ENCODE assay signal across 15 cellular contexts in genomic region chr6:128954308-128955043, GRCh38.
DNase-seq lines count a peak whose midpoint lies in the region; ATAC-seq and TF ChIP-seq lines count a peak whose summit lies in the region.
"Had no signal": no experiment of that assay in that cellular context is flagged by ENCODE, and none has a peak within 500 bp of the region (broad histone marks: within the 10 kb centered on the region; RNA-seq: fewer than 3 reads in every experiment).

No MANE protein-coding gene starts in this region.

- H3K9me3 ChIP-seq in HUES48 (ENCODE audit: control insufficient read depth, insufficient read depth, low read length), result no peaks in the 10 kb centered on the region
- no peaks in the 10 kb centered on the region for H3K9me3 ChIP-seq in SK-N-MC (ENCODE audit: low read depth, low read length)
- H3K9me3 ChIP-seq in iPS-18a (ENCODE audit: control insufficient read depth, low read depth, low read length), result no peaks in the 10 kb centered on the region
- H3K9me3 ChIP-seq in mucosa of descending colon, result no peaks in the 10 kb centered on the region
- H3K9me3 ChIP-seq: BLaER1 treated with 17β-estradiol and CSF1 and Interleukin-3, amounts not matched to agents 10 nM and 100 nM had no signal

- H3K4me1 ChIP-seq in HUES48 (ENCODE audit: control insufficient read depth, insufficient read depth, low read length), result peaks cover 40% of the 10 kb centered on the region
- H3K4me1 ChIP-seq in iPS-18a (ENCODE audit: control insufficient read depth, low read depth, low read length), result peaks cover 18% of the 10 kb centered on the region
- H3K4me1 ChIP-seq in mucosa of descending colon (ENCODE audit: low read depth), result no peaks in the 10 kb centered on the region
- H3K4me1 ChIP-seq: BLaER1 treated with 17β-estradiol and CSF1 and Interleukin-3, amounts not matched to agents 10 nM and 100 nM had no signal

- peak; percentile 4 for DNase-seq in EH (ENCODE audit: low read depth)
- DNase-seq in SK-N-MC (ENCODE audit: low read depth, low spot score), result no peak
- DNase-seq in mucosa of descending colon, result no peak
- DNase-seq in NCI-H748 (lab: John Stamatoyannopoulos, UW; ENCODE audit: unreplicated experiment), result no peak
- DNase-seq: 8988T; AML-193; CD4-positive, CD25-positive, alpha-beta regulatory T cell; DMS53 had no signal

- intact Hi-C loops in mucosa of descending colon (cut with DNase I, micrococcal nuclease), result no loop called here

- peak overlapping the region; percentile 57 for H3K27ac ChIP-seq in HUES48 (ENCODE audit: low read depth, low read length)
- H3K27ac ChIP-seq in SK-N-MC, result peak overlapping the region; percentile 64
- no peak overlapping the region for H3K27ac ChIP-seq in iPS-18a (ENCODE audit: low read length)
- H3K27ac ChIP-seq: BLaER1 treated with 17β-estradiol and CSF1 and Interleukin-3, amounts not matched to agents 10 nM and 100 nM had no signal

- H3K9ac ChIP-seq in HUES48 (ENCODE audit: low read depth, low read length) (no peak overlapping the region), SK-N-MC (ENCODE audit: insufficient read length) (no peak overlapping the region), iPS-18a (ENCODE audit: low read length) (no peak overlapping the region)
- H3K9ac ChIP-seq: BLaER1 treated with 17β-estradiol and CSF1 and Interleukin-3, amounts not matched to agents 10 nM and 100 nM had no signal

- ATAC-seq in HG02870 (IDR thresholded peaks at IDR 0.05; ENCODE audit: unreplicated experiment), result no peak
- ATAC-seq in mucosa of descending colon, result no peak
- ATAC-seq: GM12878, HCT116, K562 had no signal

- H3K36me3 ChIP-seq in HUES48 (ENCODE audit: control insufficient read depth, insufficient read depth, low read length), result no peaks in the 10 kb centered on the region
- no peaks in the 10 kb centered on the region for H3K36me3 ChIP-seq in SK-N-MC (ENCODE audit: insufficient read depth, low read length)
- H3K36me3 ChIP-seq in iPS-18a (ENCODE audit: control insufficient read depth, low read depth, low read length), result no peaks in the 10 kb centered on the region
- no peaks in the 10 kb centered on the region for H3K36me3 ChIP-seq in mucosa of descending colon (ENCODE audit: low read depth)
- H3K36me3 ChIP-seq: BLaER1 treated with 17β-estradiol and CSF1 and Interleukin-3, amounts not matched to agents 10 nM and 100 nM had no signal

- H3K27me3 ChIP-seq in HUES48 (ENCODE audit: control insufficient read depth, insufficient read depth, low read length) (no peaks in the 10 kb centered on the region), iPS-18a (ENCODE audit: control insufficient read depth, insufficient read depth, low read length) (no peaks in the 10 kb centered on the region)
- H3K27me3 ChIP-seq: BLaER1 treated with 17β-estradiol and CSF1 and Interleukin-3, amounts not matched to agents 10 nM and 100 nM had no signal

- no peak for TF ChIP-seq CTCF in mucosa of descending colon (IDR thresholded peaks at IDR 0.05)

- H3K4me3 ChIP-seq in HUES48 (ENCODE audit: low read depth, low read length), result peak overlapping the region; percentile 5; the same call in 1 of the 2 replicates
- peak overlapping the region; percentile 44 for H3K4me3 ChIP-seq in SK-N-MC
- peak overlapping the region; percentile 24 for H3K4me3 ChIP-seq in iPS-18a (ENCODE audit: low read length)
- no peak overlapping the region for H3K4me3 ChIP-seq in mucosa of descending colon
- H3K4me3 ChIP-seq: BLaER1 treated with 17β-estradiol and CSF1 and Interleukin-3, amounts not matched to agents 10 nM and 100 nM; GM12878; K562 had no signal
